In genomic region chr2:8525582-8526402, GRCh38 we compare ENCODE assay signal across 1 cellular context.
A peak's percentile ranks its signal among the peaks of the same experiment; 100 is the strongest.
TF ChIP-seq lines count a peak whose summit lies in the region.

No MANE protein-coding gene starts in this region.

TF ChIP-seq in K562, 482 proteins besides CTCF, POLR2A, EP300 and RAD21 (continued from another document and continues in another):
- TF ChIP-seq, protein P1, sequence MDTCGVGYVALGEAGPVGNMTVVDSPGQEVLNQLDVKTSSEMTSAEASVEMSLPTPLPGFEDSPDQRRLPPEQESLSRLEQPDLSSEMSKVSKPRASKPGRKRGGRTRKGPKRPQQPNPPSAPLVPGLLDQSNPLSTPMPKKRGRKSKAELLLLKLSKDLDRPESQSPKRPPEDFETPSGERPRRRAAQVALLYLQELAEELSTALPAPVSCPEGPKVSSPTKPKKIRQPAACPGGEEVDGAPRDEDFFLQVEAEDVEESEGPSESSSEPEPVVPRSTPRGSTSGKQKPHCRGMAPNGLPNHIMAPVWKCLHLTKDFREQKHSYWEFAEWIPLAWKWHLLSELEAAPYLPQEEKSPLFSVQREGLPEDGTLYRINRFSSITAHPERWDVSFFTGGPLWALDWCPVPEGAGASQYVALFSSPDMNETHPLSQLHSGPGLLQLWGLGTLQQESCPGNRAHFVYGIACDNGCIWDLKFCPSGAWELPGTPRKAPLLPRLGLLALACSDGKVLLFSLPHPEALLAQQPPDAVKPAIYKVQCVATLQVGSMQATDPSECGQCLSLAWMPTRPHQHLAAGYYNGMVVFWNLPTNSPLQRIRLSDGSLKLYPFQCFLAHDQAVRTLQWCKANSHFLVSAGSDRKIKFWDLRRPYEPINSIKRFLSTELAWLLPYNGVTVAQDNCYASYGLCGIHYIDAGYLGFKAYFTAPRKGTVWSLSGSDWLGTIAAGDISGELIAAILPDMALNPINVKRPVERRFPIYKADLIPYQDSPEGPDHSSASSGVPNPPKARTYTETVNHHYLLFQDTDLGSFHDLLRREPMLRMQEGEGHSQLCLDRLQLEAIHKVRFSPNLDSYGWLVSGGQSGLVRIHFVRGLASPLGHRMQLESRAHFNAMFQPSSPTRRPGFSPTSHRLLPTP (IDR thresholded peaks at IDR 0.05; ENCODE audit: borderline replicate concordance, extremely low read depth, insufficient read length): no peak
- TF ChIP-seq, protein P2, sequence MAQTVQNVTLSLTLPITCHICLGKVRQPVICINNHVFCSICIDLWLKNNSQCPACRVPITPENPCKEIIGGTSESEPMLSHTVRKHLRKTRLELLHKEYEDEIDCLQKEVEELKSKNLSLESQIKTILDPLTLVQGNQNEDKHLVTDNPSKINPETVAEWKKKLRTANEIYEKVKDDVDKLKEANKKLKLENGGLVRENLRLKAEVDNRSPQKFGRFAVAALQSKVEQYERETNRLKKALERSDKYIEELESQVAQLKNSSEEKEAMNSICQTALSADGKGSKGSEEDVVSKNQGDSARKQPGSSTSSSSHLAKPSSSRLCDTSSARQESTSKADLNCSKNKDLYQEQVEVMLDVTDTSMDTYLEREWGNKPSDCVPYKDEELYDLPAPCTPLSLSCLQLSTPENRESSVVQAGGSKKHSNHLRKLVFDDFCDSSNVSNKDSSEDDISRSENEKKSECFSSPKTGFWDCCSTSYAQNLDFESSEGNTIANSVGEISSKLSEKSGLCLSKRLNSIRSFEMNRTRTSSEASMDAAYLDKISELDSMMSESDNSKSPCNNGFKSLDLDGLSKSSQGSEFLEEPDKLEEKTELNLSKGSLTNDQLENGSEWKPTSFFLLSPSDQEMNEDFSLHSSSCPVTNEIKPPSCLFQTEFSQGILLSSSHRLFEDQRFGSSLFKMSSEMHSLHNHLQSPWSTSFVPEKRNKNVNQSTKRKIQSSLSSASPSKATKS (CRISPR knock-in tag; IDR thresholded peaks at IDR 0.05): no peak
- TF ChIP-seq ATF4 (CRISPR knock-in tag; IDR thresholded peaks at IDR 0.05) (peak; percentile 28; the same call in 1 of the 2 replicates), RFX7 (CRISPR knock-in tag; IDR thresholded peaks at IDR 0.05) (no peak; the same call in 1 of the 2 replicates), TOE1 (IDR thresholded peaks at IDR 0.05; ENCODE audit: borderline replicate concordance) (peak; percentile 62; the same call in 1 of the 2 replicates), TOE1 (CRISPR knock-in tag; IDR thresholded peaks at IDR 0.05; ENCODE audit: borderline replicate concordance, low read depth) (no peak), MTA1 (IDR thresholded peaks at IDR 0.05; ENCODE audit: borderline replicate concordance) (no peak; the same call in 1 of the 2 replicates), TFAM (CRISPR knock-in tag; conservative IDR thresholded peaks at IDR 0.05) (no peak), NELFE (IDR thresholded peaks at IDR 0.05; ENCODE audit: insufficient read depth, insufficient read length) (no peak), NFIC (IDR thresholded peaks at IDR 0.05) (peak; percentile 99), PHF20 (IDR thresholded peaks at IDR 0.05; ENCODE audit: partially characterized antibody) (no peak), ZNF12 (CRISPR knock-in tag; IDR thresholded peaks at IDR 0.05) (0 out of 2 replicates have a peak, but pooled peaks have one; percentile 37), BRCA1 (IDR thresholded peaks at IDR 0.05) (no peak), BRCA1 (CRISPR knock-in tag; IDR thresholded peaks at IDR 0.05) (no peak), HCFC1 (IDR thresholded peaks at IDR 0.05; ENCODE audit: low read depth, low read length) (no peak), CBX1 (IDR thresholded peaks at IDR 0.05; ENCODE audit: low read depth) (no peak), DEAF1 (CRISPR knock-in tag; IDR thresholded peaks at IDR 0.05) (peak; percentile 99), ZC3H11A (IDR thresholded peaks at IDR 0.05; ENCODE audit: low read depth, low read length) (no peak), PTBP1 (IDR thresholded peaks at IDR 0.05; ENCODE audit: low read depth, low read length) (no peak), ZNF239 (CRISPR knock-in tag; IDR thresholded peaks at IDR 0.05) (no peak), CCAR2 (IDR thresholded peaks at IDR 0.05; ENCODE audit: low read depth, low read length) (no peak), MEIS2 (IDR thresholded peaks at IDR 0.05; ENCODE audit: partially characterized antibody) (peak; percentile 57), BACH1 (tag; IDR thresholded peaks at IDR 0.05) (peak; percentile 22; the same call in 1 of the 2 replicates), MNT (conservative IDR thresholded peaks at IDR 0.05) (peak; percentile 66 to 88), ZNF184 (CRISPR knock-in tag; IDR thresholded peaks at IDR 0.05) (no peak), ETV1 (tag; conservative IDR thresholded peaks at IDR 0.05; ENCODE audit: low read depth) (peak; percentile 84), HMGN3 (IDR thresholded peaks at IDR 0.05; ENCODE audit: borderline replicate concordance, extremely low read depth, insufficient read length, low read depth, low read length) (peak; percentile 13), ATF1 (CRISPR knock-in tag; IDR thresholded peaks at IDR 0.05) (no peak), ATF1 (tag; IDR thresholded peaks at IDR 0.05) (peak; percentile 81), EGR1 (conservative IDR thresholded peaks at IDR 0.05) (peak; percentile 86), NR1H2 (CRISPR knock-in tag; IDR thresholded peaks at IDR 0.05) (no peak), NFYB (IDR thresholded peaks at IDR 0.05; ENCODE audit: extremely low read depth, insufficient read length) (no peak), ZNF134 (CRISPR knock-in tag; conservative IDR thresholded peaks at IDR 0.05) (no peak), E2F3 (CRISPR knock-in tag; IDR thresholded peaks at IDR 0.05) (no peak), EHMT2 (IDR thresholded peaks at IDR 0.05) (peak; percentile 22; the same call in 1 of the 2 replicates), KAT7 (CRISPR knock-in tag; IDR thresholded peaks at IDR 0.05; ENCODE audit: borderline replicate concordance) (0 out of 2 replicates have a peak, but pooled peaks have one; percentile 74), GABPB1 (CRISPR knock-in tag; IDR thresholded peaks at IDR 0.05) (peak; percentile 74), ZNF584 (CRISPR knock-in tag; IDR thresholded peaks at IDR 0.05; ENCODE audit: low read depth) (0 out of 2 replicates have a peak, but pooled peaks have one; percentile 54), BCL6 (CRISPR knock-in tag; IDR thresholded peaks at IDR 0.05) (no peak), POLR2AphosphoS5 (IDR thresholded peaks at IDR 0.05; ENCODE audit: control insufficient read depth, insufficient read depth, low read depth, low read length) (peak; percentile 73), NR2C1 (IDR thresholded peaks at IDR 0.05) (0 out of 2 replicates have a peak, but pooled peaks have one; percentile 6), NR2C1 (tag; IDR thresholded peaks at IDR 0.05) (no peak), MAX (CRISPR knock-in tag; IDR thresholded peaks at IDR 0.05) (peak; percentile 91), FIP1L1 (IDR thresholded peaks at IDR 0.05; ENCODE audit: low read depth, low read length, poor library complexity, severe bottlenecking) (no peak), ELF1 (tag; IDR thresholded peaks at IDR 0.05) (peak; percentile 67), TBP (optimal IDR thresholded peaks at IDR 0.05; ENCODE audit: low read depth, low read length) (peak; percentile 31), E2F5 (CRISPR knock-in tag; IDR thresholded peaks at IDR 0.05) (no peak), GTF2E2 (tag; IDR thresholded peaks at IDR 0.05) (peak; percentile 36; the same call in 1 of the 2 replicates), SRSF7 (optimal IDR thresholded peaks at IDR 0.05; ENCODE audit: low read depth, low read length) (no peak), KLF16 (IDR thresholded peaks at IDR 0.05) (peak; percentile 90), THRAP3 (IDR thresholded peaks at IDR 0.05; ENCODE audit: borderline replicate concordance) (no peak)
- TF ChIP-seq, protein P3, sequence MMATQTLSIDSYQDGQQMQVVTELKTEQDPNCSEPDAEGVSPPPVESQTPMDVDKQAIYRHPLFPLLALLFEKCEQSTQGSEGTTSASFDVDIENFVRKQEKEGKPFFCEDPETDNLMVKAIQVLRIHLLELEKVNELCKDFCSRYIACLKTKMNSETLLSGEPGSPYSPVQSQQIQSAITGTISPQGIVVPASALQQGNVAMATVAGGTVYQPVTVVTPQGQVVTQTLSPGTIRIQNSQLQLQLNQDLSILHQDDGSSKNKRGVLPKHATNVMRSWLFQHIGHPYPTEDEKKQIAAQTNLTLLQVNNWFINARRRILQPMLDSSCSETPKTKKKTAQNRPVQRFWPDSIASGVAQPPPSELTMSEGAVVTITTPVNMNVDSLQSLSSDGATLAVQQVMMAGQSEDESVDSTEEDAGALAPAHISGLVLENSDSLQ (IDR thresholded peaks at IDR 0.05): peak; percentile 45
- TF ChIP-seq, protein P4, sequence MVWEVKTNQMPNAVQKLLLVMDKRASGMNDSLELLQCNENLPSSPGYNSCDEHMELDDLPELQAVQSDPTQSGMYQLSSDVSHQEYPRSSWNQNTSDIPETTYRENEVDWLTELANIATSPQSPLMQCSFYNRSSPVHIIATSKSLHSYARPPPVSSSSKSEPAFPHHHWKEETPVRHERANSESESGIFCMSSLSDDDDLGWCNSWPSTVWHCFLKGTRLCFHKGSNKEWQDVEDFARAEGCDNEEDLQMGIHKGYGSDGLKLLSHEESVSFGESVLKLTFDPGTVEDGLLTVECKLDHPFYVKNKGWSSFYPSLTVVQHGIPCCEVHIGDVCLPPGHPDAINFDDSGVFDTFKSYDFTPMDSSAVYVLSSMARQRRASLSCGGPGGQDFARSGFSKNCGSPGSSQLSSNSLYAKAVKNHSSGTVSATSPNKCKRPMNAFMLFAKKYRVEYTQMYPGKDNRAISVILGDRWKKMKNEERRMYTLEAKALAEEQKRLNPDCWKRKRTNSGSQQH (CRISPR knock-in tag; IDR thresholded peaks at IDR 0.05): no peak
- TF ChIP-seq, protein P5, sequence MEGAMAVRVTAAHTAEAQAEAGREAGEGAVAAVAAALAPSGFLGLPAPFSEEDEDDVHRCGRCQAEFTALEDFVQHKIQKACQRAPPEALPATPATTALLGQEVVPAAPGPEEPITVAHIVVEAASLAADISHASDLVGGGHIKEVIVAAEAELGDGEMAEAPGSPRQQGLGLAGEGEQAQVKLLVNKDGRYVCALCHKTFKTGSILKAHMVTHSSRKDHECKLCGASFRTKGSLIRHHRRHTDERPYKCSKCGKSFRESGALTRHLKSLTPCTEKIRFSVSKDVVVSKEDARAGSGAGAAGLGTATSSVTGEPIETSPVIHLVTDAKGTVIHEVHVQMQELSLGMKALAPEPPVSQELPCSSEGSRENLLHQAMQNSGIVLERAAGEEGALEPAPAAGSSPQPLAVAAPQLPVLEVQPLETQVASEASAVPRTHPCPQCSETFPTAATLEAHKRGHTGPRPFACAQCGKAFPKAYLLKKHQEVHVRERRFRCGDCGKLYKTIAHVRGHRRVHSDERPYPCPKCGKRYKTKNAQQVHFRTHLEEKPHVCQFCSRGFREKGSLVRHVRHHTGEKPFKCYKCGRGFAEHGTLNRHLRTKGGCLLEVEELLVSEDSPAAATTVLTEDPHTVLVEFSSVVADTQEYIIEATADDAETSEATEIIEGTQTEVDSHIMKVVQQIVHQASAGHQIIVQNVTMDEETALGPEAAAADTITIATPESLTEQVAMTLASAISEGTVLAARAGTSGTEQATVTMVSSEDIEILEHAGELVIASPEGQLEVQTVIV (CRISPR knock-in tag; IDR thresholded peaks at IDR 0.05; ENCODE audit: borderline replicate concordance): no peak
